ENCODE assay signal across 8 cellular contexts in the genomic region with DNA sequence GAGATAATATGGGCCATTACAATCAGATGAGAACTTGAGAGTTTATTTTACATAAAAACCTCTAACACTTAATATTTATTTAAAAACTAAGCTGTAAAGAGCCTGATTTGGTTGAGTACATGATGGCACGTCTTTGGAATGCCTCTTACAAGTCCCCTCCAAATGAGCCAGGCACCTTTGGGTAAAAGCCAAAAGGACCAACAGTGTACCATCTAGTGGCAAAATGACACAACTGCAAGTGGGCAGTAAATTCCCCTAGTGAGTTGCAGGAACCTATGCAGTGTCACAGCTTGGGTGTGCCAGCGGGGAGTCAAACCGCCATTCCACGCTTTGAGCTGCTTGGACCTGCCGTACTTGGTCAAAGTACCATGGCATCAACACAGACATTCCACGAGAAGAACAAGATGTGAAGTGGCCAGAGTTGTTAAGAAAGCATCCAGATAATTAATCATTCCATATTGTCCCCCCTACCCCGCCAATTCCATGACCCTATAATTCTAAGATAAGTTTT.
A peak's percentile ranks its signal among the peaks of the same experiment; 100 is the strongest.
DNase-seq lines count a peak whose midpoint lies in the region; ATAC-seq and TF ChIP-seq lines count a peak whose summit lies in the region.

No MANE protein-coding gene starts in this region.

- H3K27ac ChIP-seq in HL-60 (replicated peaks) (no peak overlapping the region), Panc1 (ENCODE audit: low read length) (peak overlapping the region; percentile 88)

- CTCF ChIA-PET in Panc1 (lab: Charles Lee) = interaction anchor here (0.6 to 1.7 kb wide), 2 partner anchors 14 to 58 kb away, joined by 3 to 10 read pairs; no protein-coding TSS in a partner anchor

- peak; percentile 96 for TF ChIP-seq CTCF in HL-60 (IDR thresholded peaks at IDR 0.05; ENCODE audit: insufficient read depth, low read length)
- TF ChIP-seq CTCF in Panc1 (IDR thresholded peaks at IDR 0.05) = peak; percentile 97

- H3K4me3 ChIP-seq in HL-60 (replicated peaks; ENCODE audit: insufficient read depth, low read length) = no peak overlapping the region
- H3K4me3 ChIP-seq in Panc1 (ENCODE audit: low read depth in 2 of 2, low read length in 2 of 2) = no peak overlapping the region

- DNase-seq in Caki2 (ENCODE audit: low read depth) (peak; percentile 75), HL-60 (ENCODE audit: low read depth in 1 of 2, low spot score in 1 of 2) (peak; percentile 41 to 47), Panc1 (ENCODE audit: low read depth, low spot score) (peak; percentile 59), T47D (ENCODE audit: low read depth in 1 of 2, low spot score in 1 of 2) (peak; percentile 84 to 90), iris pigment epithelial cell (ENCODE audit: low read depth) (peak; percentile 59)
- peak; percentile 8 for DNase-seq in stimulated activated CD4-positive, alpha-beta T cell treated with anti-CD3 and anti-CD28 coated beads, Interleukin-2, amount 100 ng/mL, for 4 hours (ENCODE audit: low read depth)

- H3K27me3 ChIP-seq in HL-60 (ENCODE audit: insufficient read depth, poor library complexity, severe bottlenecking) (no peaks in the 10 kb centered on the region), Panc1 (ENCODE audit: control insufficient read depth, insufficient read depth, low read length) (no peaks in the 10 kb centered on the region)

- intact Hi-C loops in Panc1 (cut with micrococcal nuclease; ENCODE audit: unreplicated experiment) = no loop called here

- H3K36me3 ChIP-seq in Panc1 (ENCODE audit: control insufficient read depth, insufficient read depth, low read length) = no peaks in the 10 kb centered on the region

- H3K9me3 ChIP-seq in Panc1 (ENCODE audit: control insufficient read depth, insufficient read depth, low read depth, low read length) = no peaks in the 10 kb centered on the region

- POLR2A ChIA-PET in Panc1 (lab: Charles Lee) = interaction anchor here (0.6 to 0.7 kb wide), 2 partner anchors 74 to 82 kb away, joined by 3 to 9 read pairs; no protein-coding TSS in a partner anchor

- no TSS peak for BruUV-seq in Panc1 (replicated peaks; lab: Mats Ljungman, UMichigan)

- H3K4me1 ChIP-seq in Panc1 (ENCODE audit: control insufficient read depth, insufficient read depth, low read length) = peaks cover 44% of the 10 kb centered on the region

- in situ Hi-C loops in Caki2 (cut with HindIII; ENCODE audit: low pct_unique_long_range_greater_than_20kb, low sequenced_read_pairs) (no loop called here), Panc1 (cut with HindIII; ENCODE audit: low pct_unique_long_range_greater_than_20kb, low sequenced_read_pairs) (no loop called here), T47D (cut with HindIII; ENCODE audit: low pct_unique_long_range_greater_than_20kb, low sequenced_read_pairs) (no loop called here)

- ATAC-seq in GM18873 (IDR thresholded peaks at IDR 0.05; ENCODE audit: low FRiP score, unreplicated experiment) = peak; percentile 56
- ATAC-seq in Panc1 = peak; percentile 82
- ATAC-seq in HG02571 (IDR thresholded peaks at IDR 0.05; ENCODE audit: unreplicated experiment) = no peak

Comparison
In these comparisons a context has a peak if more than half of its experiments do, and no peak if none do; other contexts are left out.
1. DNase-seq: peak in every context shown above with its lines; median percentile 87 in T47D; 75 in Caki2; 59 in Panc1; 59 in iris pigment epithelial cell; 44 in HL-60; 8 in stimulated activated CD4-positive, alpha-beta T cell treated with anti-CD3 and anti-CD28 coated beads, Interleukin-2, amount 100 ng/mL, for 4 hours.